In the genomic region with DNA sequence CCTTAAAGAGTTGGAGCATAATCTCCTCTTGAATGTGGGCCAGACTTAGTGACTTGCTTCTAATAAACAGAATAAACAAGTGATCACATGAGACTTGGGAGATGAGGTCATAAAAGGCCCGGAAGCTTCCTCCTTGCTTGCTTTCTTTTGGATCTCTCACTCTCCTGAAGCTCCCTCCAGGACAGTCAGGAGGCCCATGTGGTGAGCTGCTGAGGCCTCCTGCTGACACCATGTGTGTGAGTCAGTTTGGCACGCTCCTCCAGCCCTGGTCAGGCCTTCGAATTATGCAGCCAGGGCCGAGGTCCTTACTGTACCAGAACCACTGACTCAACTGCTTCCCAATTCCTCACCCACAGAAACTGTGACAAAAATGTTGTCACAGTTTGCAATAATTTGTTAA, we compare ENCODE assay signal across 12 cellular contexts. TPM values are rescaled to one million over a fixed set of nuclear protein-coding genes. Genes with fewer than 3 reads are reported as not detected.
DNase-seq lines count a peak whose midpoint lies in the region; ATAC-seq and TF ChIP-seq lines count a peak whose summit lies in the region.
"Had no signal": no experiment of that assay in that cellular context is flagged by ENCODE, and none has a peak within 500 bp of the region (broad histone marks: within the 10 kb centered on the region; RNA-seq: fewer than 3 reads in every experiment).

No MANE protein-coding gene starts in this region.

- no peak for TF ChIP-seq POLR2A in adrenal gland (IDR thresholded peaks at IDR 0.05)

- DNase-seq in H4 (ENCODE audit: low spot score) (peak; percentile 40), adrenal gland (peak; percentile 66 to 86 (median 80)), Right ventricle myocardium superior (peak; percentile 70), retinal pigment epithelial cell (ENCODE audit: low read depth) (peak; percentile 69), activated gamma-delta T cell (lab: John Stamatoyannopoulos, UW) (no peak), Ammon's horn (ENCODE audit: low spot score) (no peak)
- DNase-seq: central memory CD4-positive, alpha-beta T cell; natural killer cell; NCI-H1417 treated with DMSO at 0.1 percent for 48 hours; WERI-Rb-1 had no signal

- H3K9me3 ChIP-seq in adrenal gland (replicated peaks in 1 of 3): no peaks in the 10 kb centered on the region

- H3K27me3 ChIP-seq in adrenal gland: no peaks in the 10 kb centered on the region

- no peaks in the 10 kb centered on the region for H3K4me1 ChIP-seq in adrenal gland (replicated peaks in 1 of 2)

- peak overlapping the region in 3 of 5 donors; percentile 31 to 69 (median 44) for H3K27ac ChIP-seq in adrenal gland
- H3K27ac ChIP-seq: WERI-Rb-1 had no signal

- H3K4me3 ChIP-seq in adrenal gland: no peak overlapping the region
- H3K4me3 ChIP-seq in retinal pigment epithelial cell (ENCODE audit: low read length): no peak overlapping the region

- peaks cover 0 to 45% of the 10 kb centered on the region in 2 donors for H3K36me3 ChIP-seq in adrenal gland (replicated peaks in 1 of 2)

- TF ChIP-seq CTCF in adrenal gland (IDR thresholded peaks at IDR 0.05): no peak
- no peak for TF ChIP-seq CTCF in retinal pigment epithelial cell (conservative IDR thresholded peaks at IDR 0.05; ENCODE audit: low read depth, low read length)

- ATAC-seq in Right ventricle myocardium superior (ENCODE audit: poor library complexity) (peak; percentile 73), HG02571 (IDR thresholded peaks at IDR 0.05; ENCODE audit: unreplicated experiment) (no peak), GM18907 (IDR thresholded peaks at IDR 0.05; ENCODE audit: unreplicated experiment) (no peak)
- ATAC-seq: natural killer cell had no signal

- WGBS in adrenal gland, 4 donors: 30 to 57% (median 37%) methylated on average over 4 of the region's 4 CpGs

- intact Hi-C loops in adrenal gland (cut with DNase I): no loop called here
- intact Hi-C loops in Right ventricle myocardium superior (cut with DNase I): no loop called here

RNA-seq across cellular contexts. Expression of a gene that starts 53.2 kb away (rescaled TPM):
- 16.1 and 31.8 TPM in 2 replicates for total RNA-seq in H4 (2014; rRNA removed; shearing (Covaris generic))
- total RNA-seq in adrenal gland (100 to 1,000 TPM in 1 of 8 donors, 10 to 100 TPM in 7; 21.9 to 265 (median 47.0) TPM), Right ventricle myocardium superior (24.8 TPM)
- 100 to 1,000 TPM in 1 of 3 donors, 10 to 100 TPM in 2; 27.0 to 108 (median 29.4) TPM for polyA plus RNA-seq in adrenal gland

Comparison
In these comparisons a context has a peak if more than half of its experiments do, and no peak if none do; other contexts are left out.
1. DNase-seq: peak in H4 (single experiment), adrenal gland (7 of 7), Right ventricle myocardium superior (single experiment) and retinal pigment epithelial cell (single experiment); none in activated gamma-delta T cell (single experiment) and Ammon's horn (single experiment).